Comparison of ENCODE assay signal across 8 cellular contexts in genomic region chr12:120249875-120250795, GRCh38. TPM values are rescaled to one million over a fixed set of nuclear protein-coding genes. Genes with fewer than 3 reads are reported as not detected.
DNase-seq lines count a peak whose midpoint lies in the region; ATAC-seq and TF ChIP-seq lines count a peak whose summit lies in the region.

No MANE protein-coding gene starts in this region.

- intact Hi-C loops in CD4-positive, alpha-beta T cell (cut with DNase I, micrococcal nuclease), result loop anchor here (2.0 kb wide), 2 partner anchors 15 to 21 kb away; partner anchors contain the start of gene PXN (in 1 of the 2)

- peak overlapping the region; percentile 59 for H3K27ac ChIP-seq in CD4-positive, alpha-beta T cell (ENCODE audit: low read depth, low read length)
- H3K27ac ChIP-seq in SJSA1, result peak overlapping the region; percentile 56

- H3K4me3 Mint-ChIP-seq in CD4-positive, alpha-beta T cell, result peak overlapping the region; percentile 72
- H3K4me3 Mint-ChIP-seq in effector memory CD8-positive, alpha-beta T cell, result peak overlapping the region; percentile 91 to 94
- no peak overlapping the region for H3K4me3 Mint-ChIP-seq in nephron progenitor cell

- peaks cover 85% of the 10 kb centered on the region for H3K4me1 Mint-ChIP-seq in CD4-positive, alpha-beta T cell (ENCODE audit: low read depth)
- H3K4me1 Mint-ChIP-seq in effector memory CD8-positive, alpha-beta T cell (ENCODE audit: low read depth in 2 of 2), result peaks cover 67 to 76% of the 10 kb centered on the region in 2 donors
- H3K4me1 Mint-ChIP-seq in nephron progenitor cell, result peaks cover 41% of the 10 kb centered on the region

- no peaks in the 10 kb centered on the region for H3K27me3 Mint-ChIP-seq in CD4-positive, alpha-beta T cell
- H3K27me3 Mint-ChIP-seq in effector memory CD8-positive, alpha-beta T cell, result no peaks in the 10 kb centered on the region
- peaks cover 3% of the 10 kb centered on the region for H3K27me3 Mint-ChIP-seq in nephron progenitor cell (ENCODE audit: low read depth, poor library complexity)

- POLR2A ChIA-PET in CD4-positive, alpha-beta T cell (lab: Charles Lee), result interaction anchor here (0.6 to 10.5 kb wide), 7 partner anchors 9 to 237 kb away, joined by 3 to 220 read pairs (median 83); partner anchors contain the start of genes PXN, RNU4-1, RNU4-2 and RPLP0

- H3K27ac Mint-ChIP-seq in CD4-positive, alpha-beta T cell, result peak overlapping the region; percentile 95
- peak overlapping the region; percentile 97 to 98 for H3K27ac Mint-ChIP-seq in effector memory CD8-positive, alpha-beta T cell
- peak overlapping the region; percentile 72 for H3K27ac Mint-ChIP-seq in nephron progenitor cell

- H3K4me1 ChIP-seq in SJSA1 (replicated peaks), result peaks cover 78% of the 10 kb centered on the region

- H3K9me3 ChIP-seq in CD4-positive, alpha-beta T cell (ENCODE audit: control insufficient read depth, low read length), result no peaks in the 10 kb centered on the region
- H3K9me3 ChIP-seq in SJSA1 (replicated peaks), result no peaks in the 10 kb centered on the region

- H3K4me3 ChIP-seq in SJSA1, result no peak overlapping the region

- H3K27me3 ChIP-seq in CD4-positive, alpha-beta T cell (ENCODE audit: control insufficient read depth, insufficient read depth, low read length), result no peaks in the 10 kb centered on the region
- no peaks in the 10 kb centered on the region for H3K27me3 ChIP-seq in SJSA1 (replicated peaks)

- TF ChIP-seq CTCF in CD4-positive, alpha-beta T cell (IDR thresholded peaks at IDR 0.05), result no peak
- TF ChIP-seq CTCF in nephron progenitor cell (IDR thresholded peaks at IDR 0.05), result no peak

- peaks cover 27% of the 10 kb centered on the region for H3K36me3 Mint-ChIP-seq in CD4-positive, alpha-beta T cell (ENCODE audit: low read depth)
- peaks cover 45% of the 10 kb centered on the region for H3K36me3 Mint-ChIP-seq in effector memory CD8-positive, alpha-beta T cell (ENCODE audit: insufficient read depth)
- H3K36me3 Mint-ChIP-seq in nephron progenitor cell (ENCODE audit: low read depth), result peaks cover 13% of the 10 kb centered on the region

- peaks cover 21% of the 10 kb centered on the region for H3K36me3 ChIP-seq in SJSA1

- CTCF ChIA-PET in CD4-positive, alpha-beta T cell (lab: Charles Lee), result interaction anchor here (0.9 to 6.0 kb wide), 8 partner anchors 10 to 67 kb away, joined by 3 to 52 read pairs (median 4); partner anchors contain the start of genes PXN, RPLP0 and SIRT4

- H3K9me3 Mint-ChIP-seq in CD4-positive, alpha-beta T cell, result no peaks in the 10 kb centered on the region
- no peaks in the 10 kb centered on the region for H3K9me3 Mint-ChIP-seq in effector memory CD8-positive, alpha-beta T cell
- no peaks in the 10 kb centered on the region for H3K9me3 Mint-ChIP-seq in nephron progenitor cell

- ATAC-seq in CD4-positive, alpha-beta T cell (ENCODE audit: poor library complexity), result no peak
- peak; percentile 10 for ATAC-seq in effector memory CD8-positive, alpha-beta T cell (replicated peaks)
- ATAC-seq in GM18873 (IDR thresholded peaks at IDR 0.05; ENCODE audit: low FRiP score, unreplicated experiment), result no peak

- DNase-seq in CD4-positive, alpha-beta T cell, result peak in 2 of 10 experiments; percentile 20 to 29
- DNase-seq in SJSA1 (ENCODE audit: low read depth in 1 of 2, low spot score in 2 of 2), result no peak
- peak in 2 of 3 experiments; percentile 39 to 51 for DNase-seq in effector memory CD8-positive, alpha-beta T cell
- no peak for DNase-seq in nephron progenitor cell
- DNase-seq in dedifferentiated amniotic fluid mesenchymal stem cell (ENCODE audit: extremely low spot score), result no peak
- DNase-seq in COLO829 (ENCODE audit: low spot score), result no peak
- DNase-seq in AG08395 (ENCODE audit: low spot score), result no peak

RNA-seq across cellular contexts. Expression of gene PXN, which starts 15.4 kb away (rescaled TPM):
- total RNA-seq in CD4-positive, alpha-beta T cell, result 100 to 1,000 TPM; 229 to 230 TPM
- total RNA-seq in SJSA1 (2014; rRNA removed; shearing (Covaris generic)), result 26.4 and 44.2 TPM in 2 replicates

RNA-seq across cellular contexts. Expression of gene RNU4-2, which starts 41.6 kb away (rescaled TPM):
- total RNA-seq in CD4-positive, alpha-beta T cell, result 1,000 to 10,000 TPM; 8,097 to 9,671 TPM
- total RNA-seq in SJSA1 (2014; rRNA removed; shearing (Covaris generic)), result under 0.01 TPM in 2 replicates

RNA-seq across cellular contexts. Expression of gene RNU4-1, which starts 42.9 kb away (rescaled TPM):
- 1,000 to 10,000 TPM in 1 of 2 experiments, 100 to 1,000 TPM in 1; 913 to 1,035 TPM for total RNA-seq in CD4-positive, alpha-beta T cell
- under 0.01 TPM in 2 replicates for total RNA-seq in SJSA1 (2014; rRNA removed; shearing (Covaris generic))

RNA-seq across cellular contexts. Expression of gene RPLP0, which starts 49.2 kb away (rescaled TPM):
- 1,000 to 10,000 TPM; 1,997 to 2,075 TPM for total RNA-seq in CD4-positive, alpha-beta T cell
- total RNA-seq in SJSA1 (2014; rRNA removed; shearing (Covaris generic)), result 2,307 and 4,128 TPM in 2 replicates

RNA-seq across cellular contexts. Expression of gene SIRT4, which starts 52.0 kb away (rescaled TPM):
- under 1 TPM in 1 of 2 experiments, not detected in 1; 0.59 TPM for total RNA-seq in CD4-positive, alpha-beta T cell
- 0.60 and 1.5 TPM in 2 replicates for total RNA-seq in SJSA1 (2014; rRNA removed; shearing (Covaris generic))

Comparison
In these comparisons a context has a peak if more than half of its experiments do, and no peak if none do; other contexts are left out.
1. DNase-seq: peak in effector memory CD8-positive, alpha-beta T cell (2 of 3); none in SJSA1 (0 of 2), nephron progenitor cell (single experiment), dedifferentiated amniotic fluid mesenchymal stem cell (single experiment), COLO829 (single experiment) and AG08395 (single experiment).
2. RNA of gene RNU4-2, which starts 41.6 kb away (total RNA-seq): 8,097 to 9,671 TPM in CD4-positive, alpha-beta T cell; under 0.01 TPM in SJSA1; every median in the first group is over 1,000 times any median in the second.
3. RNA of gene RNU4-1, which starts 42.9 kb away (total RNA-seq): 913 to 1,035 TPM in CD4-positive, alpha-beta T cell; under 0.01 TPM in SJSA1; every median in the first group is over 100 times any median in the second.
4. Peak in every context shown above with its lines, with median percentiles within 50 percentile points of each other: H3K27ac Mint-ChIP-seq.